21 cellular contexts compared by ENCODE assay signal in genomic region chr12:32201996-32202395, GRCh38.
DNase-seq lines count a peak whose midpoint lies in the region; ATAC-seq and TF ChIP-seq lines count a peak whose summit lies in the region.
"Had no signal": no experiment of that assay in that cellular context is flagged by ENCODE, and none has a peak within 500 bp of the region (broad histone marks: within the 10 kb centered on the region; RNA-seq: fewer than 3 reads in every experiment).

No MANE protein-coding gene starts in this region.

- H3K9me3 Mint-ChIP-seq in natural killer cell, result no peaks in the 10 kb centered on the region
- H3K9me3 Mint-ChIP-seq: activated B cell treated with CpG ODN at 0.5 μM for 24 hours had no signal

- H3K4me3 Mint-ChIP-seq in natural killer cell, result no peak overlapping the region
- H3K4me3 Mint-ChIP-seq: activated B cell treated with CpG ODN at 0.5 μM for 24 hours, naive B cell had no signal

- H3K27me3 Mint-ChIP-seq in natural killer cell (ENCODE audit: low read depth in 2 of 2), result no peaks in the 10 kb centered on the region
- H3K27me3 Mint-ChIP-seq: activated B cell treated with CpG ODN at 0.5 μM for 24 hours, naive B cell had no signal

- intact Hi-C loops in natural killer cell (cut with micrococcal nuclease), result no loop called here

- no peak for ATAC-seq in natural killer cell
- ATAC-seq: body of pancreas, HepG2 had no signal

- TF ChIP-seq CTCF in natural killer cell (IDR thresholded peaks at IDR 0.05), result no peak

- H3K36me3 Mint-ChIP-seq in natural killer cell, result no peaks in the 10 kb centered on the region

- DNase-seq in D341Med (ENCODE audit: low spot score), result peak; percentile 63
- DNase-seq in NCI-H1092 treated with DMSO at 0.1 percent for 48 hours (lab: John Stamatoyannopoulos, UW), result peak; percentile 47
- DNase-seq in RPMI7951 (ENCODE audit: low read depth), result peak; percentile 10
- peak; percentile 8 to 69 for DNase-seq in lung microvascular endothelial cell (ENCODE audit: low read depth in 2 of 2)
- DNase-seq in natural killer cell, result no peak
- DNase-seq in A172 (ENCODE audit: low spot score), result no peak
- no peak for DNase-seq in NCI-H226
- no peak for DNase-seq in germinal center (ENCODE audit: low spot score)
- DNase-seq: activated B cell treated with CpG ODN at 0.5 μM for 24 hours; activated CD4-positive, alpha-beta T cell treated with anti-CD3 and anti-CD28 coated beads, Interleukin-2, amount 50 U/mL, for 4 hours; activated effector memory CD4-positive, alpha-beta T cell treated with Interleukin-2 at 50 U/mL for 16 hours; Calu3; mesendoderm; naive B cell; NCI-H1105; NCI-H2107; pancreas; SK-N-SH; T-helper 9 cell had no signal

- H3K4me1 Mint-ChIP-seq in natural killer cell, result peaks cover 0 to 5% of the 10 kb centered on the region in 2 donors

- no peak overlapping the region for H3K27ac Mint-ChIP-seq in natural killer cell
- H3K27ac Mint-ChIP-seq: activated B cell treated with CpG ODN at 0.5 μM for 24 hours had no signal

Comparison
In these comparisons a context has a peak if more than half of its experiments do, and no peak if none do; other contexts are left out.
1. DNase-seq: peak in D341Med (single experiment), NCI-H1092 treated with DMSO at 0.1 percent for 48 hours (single experiment), RPMI7951 (single experiment) and lung microvascular endothelial cell (2 of 2); none in natural killer cell (single experiment), A172 (single experiment), NCI-H226 (single experiment) and germinal center (single experiment).